Comparison of ENCODE assay signal across 18 cellular contexts in the genomic region with DNA sequence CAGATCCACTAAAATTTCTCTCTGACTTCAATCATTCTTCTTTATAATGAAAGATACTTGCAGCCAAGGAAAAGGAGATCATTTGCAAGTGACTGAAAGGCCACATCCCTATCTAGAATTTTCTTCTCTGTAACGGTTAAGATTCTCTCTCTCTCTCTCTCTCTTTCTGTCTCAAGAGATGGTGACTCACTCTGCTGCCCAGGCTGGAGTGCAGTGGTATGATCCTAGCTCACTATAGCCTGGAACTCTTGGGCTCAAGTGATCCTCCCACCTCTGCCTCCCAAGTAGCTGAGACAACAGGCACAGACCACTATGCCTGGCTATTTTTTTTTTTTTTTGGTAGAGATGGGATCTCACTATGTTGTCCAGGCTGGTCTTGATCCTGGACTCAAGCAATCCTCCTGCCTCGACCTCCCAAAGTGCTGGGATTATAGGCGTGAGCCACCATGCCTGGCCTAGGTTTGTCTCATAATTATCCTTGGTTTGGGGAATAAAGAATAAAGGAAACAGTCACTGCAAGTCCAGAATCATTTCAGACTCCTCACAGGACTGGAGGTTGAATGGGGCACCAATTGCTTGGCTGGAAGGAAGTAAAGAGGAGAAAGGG. TPM values are rescaled to one million over a fixed set of nuclear protein-coding genes. Genes with fewer than 3 reads are reported as not detected.
DNase-seq lines count a peak whose midpoint lies in the region; ATAC-seq and TF ChIP-seq lines count a peak whose summit lies in the region.
"Had no signal": no experiment of that assay in that cellular context is flagged by ENCODE, and none has a peak within 500 bp of the region (broad histone marks: within the 10 kb centered on the region; RNA-seq: fewer than 3 reads in every experiment).

No MANE protein-coding gene starts in this region.

- H3K4me3 Mint-ChIP-seq in neural progenitor cell, result no peak overlapping the region

- no peak for TF ChIP-seq EP300 in SK-N-SH (IDR thresholded peaks at IDR 0.05; ENCODE audit: borderline replicate concordance in 1 of 2, low read depth in 1 of 2, low read length in 1 of 2)

- H4K20me1 ChIP-seq in SK-N-SH (ENCODE audit: insufficient read depth), result no peaks in the 10 kb centered on the region
- no peaks in the 10 kb centered on the region for H4K20me1 ChIP-seq in neural progenitor cell (ENCODE audit: low read depth)

- no peak for TF ChIP-seq RAD21 in SK-N-SH (IDR thresholded peaks at IDR 0.05; ENCODE audit: low read length)

- H2AFZ ChIP-seq in SK-N-SH (ENCODE audit: low read depth), result no peak overlapping the region
- H2AFZ ChIP-seq in neural progenitor cell (replicated peaks), result no peak overlapping the region

- H3K9me3 ChIP-seq in HEK293 (ENCODE audit: control insufficient read depth, insufficient read depth, low read depth, low read length) (no peaks in the 10 kb centered on the region), SK-N-SH (no peaks in the 10 kb centered on the region), neural progenitor cell (ENCODE audit: low read depth) (no peaks in the 10 kb centered on the region)
- H3K9me3 ChIP-seq: ascending aorta, tibial nerve had no signal

- CTCF ChIA-PET in HEK293 (lab: Yijun Ruan, JAX), result no interaction called here
- CTCF ChIA-PET in SK-N-SH (lab: Yijun Ruan, JAX), result no interaction called here

- no peak overlapping the region for H3K4me3 ChIP-seq in HEK293 (ENCODE audit: low read depth, low read length)
- H3K4me3 ChIP-seq in SK-N-SH (ENCODE audit: low read depth in 2 of 2, low read length in 1 of 2), result no peak overlapping the region
- no peak overlapping the region for H3K4me3 ChIP-seq in neural progenitor cell
- H3K4me3 ChIP-seq: ascending aorta, tibial nerve had no signal

- H3K4me1 Mint-ChIP-seq in neural progenitor cell, result peaks cover 8% of the 10 kb centered on the region

- H3K9me3 Mint-ChIP-seq in neural progenitor cell, result no peaks in the 10 kb centered on the region

- TF ChIP-seq CTCF in HEK293 (tag by site-specific recombination; IDR thresholded peaks at IDR 0.05), result no peak
- TF ChIP-seq CTCF in SK-N-SH (IDR thresholded peaks at IDR 0.05), result no peak
- no peak for TF ChIP-seq CTCF in neural progenitor cell (IDR thresholded peaks at IDR 0.05)

- H3K9me2 ChIP-seq in SK-N-SH, result no peaks in the 10 kb centered on the region

- H3K4me1 ChIP-seq in HEK293 (ENCODE audit: control insufficient read depth, insufficient read depth, low read length) (no peaks in the 10 kb centered on the region), SK-N-SH (ENCODE audit: control insufficient read depth in 1 of 2, insufficient read depth in 2 of 2, low read depth in 1 of 2, low read length in 1 of 2) (no peaks in the 10 kb centered on the region), neural progenitor cell (peaks cover 6% of the 10 kb centered on the region)
- H3K4me1 ChIP-seq: ascending aorta, tibial nerve had no signal

- H3K27me3 Mint-ChIP-seq in neural progenitor cell (ENCODE audit: insufficient read depth, low read depth), result no peaks in the 10 kb centered on the region

- ATAC-seq in HG02678 (IDR thresholded peaks at IDR 0.05; ENCODE audit: unreplicated experiment), result no peak
- ATAC-seq: PC-3 had no signal

- H3K9ac ChIP-seq in SK-N-SH (no peak overlapping the region), neural progenitor cell (no peak overlapping the region)

- H3K27ac Mint-ChIP-seq in neural progenitor cell, result peak overlapping the region; percentile 36

- DNase-seq in SK-N-SH (no peak), fibroblast of gingiva (ENCODE audit: low read depth) (peak; percentile 42), neural progenitor cell (ENCODE audit: low spot score) (no peak), SIG-M5 (lab: John Stamatoyannopoulos, UW) (no peak)
- no peak for DNase-seq in activated CD4-positive, CD25-positive, alpha-beta regulatory T cell treated with anti-CD3 and anti-CD28 coated beads, Interleukin-2, amount 50 U/mL, for 72 hours
- no peak for DNase-seq in activated naive CD4-positive, alpha-beta T cell treated with Interleukin-2 at 50 U/mL for 16 hours
- DNase-seq: activated CD4-positive, alpha-beta T cell treated with anti-CD3 and anti-CD28 coated beads for 48 hours; activated naive CD4-positive, alpha-beta T cell; cortex of kidney; hippocampal formation; NCI-H69; PC-3; stimulated activated CD4-positive, alpha-beta T cell treated with anti-CD3 and anti-CD28 coated beads, Interleukin-15, amount 100 ng/mL, for 24 hours; stimulated activated naive CD4-positive, alpha-beta T cell had no signal

- H3K79me2 ChIP-seq in SK-N-SH (ENCODE audit: insufficient read depth) (no peaks in the 10 kb centered on the region), neural progenitor cell (ENCODE audit: low read depth) (no peaks in the 10 kb centered on the region)

- no peaks in the 10 kb centered on the region for H3K36me3 ChIP-seq in HEK293 (ENCODE audit: control insufficient read depth in 2 of 2, insufficient read depth in 1 of 2, low read length in 2 of 2)
- H3K36me3 ChIP-seq in SK-N-SH (replicated peaks in 1 of 2; ENCODE audit: control insufficient read depth in 1 of 2, insufficient read depth in 2 of 2, low read length in 1 of 2), result no peaks in the 10 kb centered on the region
- no peaks in the 10 kb centered on the region for H3K36me3 ChIP-seq in neural progenitor cell
- H3K36me3 ChIP-seq: ascending aorta, tibial nerve had no signal

- no peak overlapping the region for H3K4me2 ChIP-seq in SK-N-SH
- H3K4me2 ChIP-seq in neural progenitor cell, result no peak overlapping the region

- H3F3A ChIP-seq in SK-N-SH (replicated peaks; ENCODE audit: insufficient read depth), result no peaks in the 10 kb centered on the region
- H3F3A ChIP-seq in neural progenitor cell (ENCODE audit: low read depth), result no peaks in the 10 kb centered on the region

- H3K27me3 ChIP-seq in SK-N-SH (ENCODE audit: insufficient read depth) (no peaks in the 10 kb centered on the region), neural progenitor cell (no peaks in the 10 kb centered on the region)
- H3K27me3 ChIP-seq: ascending aorta, tibial nerve had no signal

- POLR2A ChIA-PET in HEK293 (lab: Yijun Ruan, JAX), result interaction anchor here (0.7 kb wide), 1 partner anchor 21 kb away, joined by 4 read pairs; no protein-coding TSS in a partner anchor
- POLR2A ChIA-PET in SK-N-SH (lab: Yijun Ruan, JAX), result no interaction called here

- H3K27ac ChIP-seq in HEK293 (ENCODE audit: extremely low read depth, low read depth, low read length) (no peak overlapping the region), SK-N-SH (ENCODE audit: low read depth in 2 of 2, low read length in 1 of 2) (no peak overlapping the region), neural progenitor cell (no peak overlapping the region)
- H3K27ac ChIP-seq: ascending aorta, tibial nerve had no signal

- 67% methylated on average over 3 of the region's 3 CpGs for WGBS in SK-N-SH (ENCODE audit: low lambda C conversion rate)

- no peaks in the 10 kb centered on the region for H3K36me3 Mint-ChIP-seq in neural progenitor cell

TF ChIP-seq in HEK293, 187 proteins besides CTCF, POLR2A, EP300 and RAD21 (continues in another document):
- TF ChIP-seq ZNF473 (tag by site-specific recombination; IDR thresholded peaks at IDR 0.05), result no peak

TF ChIP-seq in SK-N-SH, 30 proteins besides CTCF, POLR2A, EP300 and RAD21:
- TF ChIP-seq FOSL2 (IDR thresholded peaks at IDR 0.05; ENCODE audit: borderline replicate concordance, low read depth), result 0 out of 2 replicates have a peak, but pooled peaks have one; percentile 27
- TF ChIP-seq SIN3A (IDR thresholded peaks at IDR 0.05; ENCODE audit: borderline replicate concordance, low read depth, low read length), result no peak
- no peak for TF ChIP-seq TCF12 (IDR thresholded peaks at IDR 0.05)
- TF ChIP-seq EZH2phosphoT487 (IDR thresholded peaks at IDR 0.05; ENCODE audit: borderline replicate concordance, low read depth), result no peak
- no peak for TF ChIP-seq FOXM1 (IDR thresholded peaks at IDR 0.05; ENCODE audit: low read depth)
- peak; percentile 41 for TF ChIP-seq JUND (IDR thresholded peaks at IDR 0.05)

RNA-seq across cellular contexts. Expression of a gene that starts 33.3 kb away (rescaled TPM):
- 14.8 and 20.0 TPM in 2 replicates for polyA plus RNA-seq in SK-N-SH (2012; rRNA removed)
- polyA plus RNA-seq in SK-N-SH (2012; cell fraction: cytosol; rRNA removed), result 22.1 and 24.6 TPM in 2 replicates
- polyA plus RNA-seq in SK-N-SH (2012; cell fraction: nucleus; rRNA removed), result 9.7 and 28.0 TPM in 2 replicates
- 44.6 and 62.3 TPM in 2 replicates for total RNA-seq in neural progenitor cell (ENCODE audit: low replicate concordance)
